Comparison of ENCODE assay signal across 1 cellular context in genomic region chr12:131253376-131254026, GRCh38.
TF ChIP-seq lines count a peak whose summit lies in the region.

No MANE protein-coding gene starts in this region.

TF ChIP-seq in K562, 482 proteins besides CTCF, POLR2A, EP300 and RAD21 (continued from another document):
- no peak for TF ChIP-seq POLR3A (IDR thresholded peaks at IDR 0.05; ENCODE audit: borderline replicate concordance, extremely low read depth, insufficient read depth, insufficient read length)
- TF ChIP-seq TAF7 (tag; IDR thresholded peaks at IDR 0.05) = no peak
- TF ChIP-seq DLX4 (CRISPR knock-in tag; IDR thresholded peaks at IDR 0.05) = no peak
- TF ChIP-seq L3MBTL2 (IDR thresholded peaks at IDR 0.05) = no peak
- TF ChIP-seq SPI1 (IDR thresholded peaks at IDR 0.05; ENCODE audit: borderline replicate concordance, low read depth, low read length) = peak; percentile 53; the same call in 1 of the 2 replicates
- TF ChIP-seq ZFP36 (IDR thresholded peaks at IDR 0.05; ENCODE audit: low read depth, low read length, partially characterized antibody) = peak; percentile 70
- no peak for TF ChIP-seq CBX8 (IDR thresholded peaks at IDR 0.05; ENCODE audit: borderline replicate concordance, extremely low read depth, low read depth, low read length, poor library complexity, severe bottlenecking)
- TF ChIP-seq ADNP (tag; IDR thresholded peaks at IDR 0.05) = peak; percentile 33; the same call in 1 of the 2 replicates
- no peak for TF ChIP-seq USF1 (CRISPR knock-in tag; IDR thresholded peaks at IDR 0.05)
- TF ChIP-seq NFIC (IDR thresholded peaks at IDR 0.05) = no peak
- no peak for TF ChIP-seq TEAD4 (IDR thresholded peaks at IDR 0.05; ENCODE audit: low read length)
- TF ChIP-seq TEAD4 (CRISPR knock-in tag; IDR thresholded peaks at IDR 0.05; ENCODE audit: borderline replicate concordance) = no peak
- no peak for TF ChIP-seq RNF2 (IDR thresholded peaks at IDR 0.05)
- no peak for TF ChIP-seq BRF2 (IDR thresholded peaks at IDR 0.05; ENCODE audit: borderline replicate concordance, insufficient read depth, insufficient read length)
- TF ChIP-seq ETV1 (tag; conservative IDR thresholded peaks at IDR 0.05; ENCODE audit: low read depth) = no peak
- TF ChIP-seq ZNF280B (CRISPR knock-in tag; IDR thresholded peaks at IDR 0.05) = no peak
- no peak for TF ChIP-seq YBX1 (IDR thresholded peaks at IDR 0.05)
- peak; percentile 57 for TF ChIP-seq HDAC2 (IDR thresholded peaks at IDR 0.05)
- TF ChIP-seq ZEB2 (IDR thresholded peaks at IDR 0.05) = no peak
- peak; percentile 95 for TF ChIP-seq RBM25 (IDR thresholded peaks at IDR 0.05; ENCODE audit: low read depth, low read length, severe bottlenecking)
- no peak for TF ChIP-seq MLLT1 (IDR thresholded peaks at IDR 0.05)
- TF ChIP-seq BCOR (IDR thresholded peaks at IDR 0.05) = peak; percentile 87
- no peak for TF ChIP-seq SMC3 (conservative IDR thresholded peaks at IDR 0.05; ENCODE audit: insufficient read depth, low read depth, low read length)
- TF ChIP-seq ZNF165 (CRISPR knock-in tag; IDR thresholded peaks at IDR 0.05; ENCODE audit: borderline replicate concordance) = no peak
- no peak for TF ChIP-seq PHF8 (IDR thresholded peaks at IDR 0.05; ENCODE audit: borderline replicate concordance, low read length)
- no peak for TF ChIP-seq NR2F6 (CRISPR knock-in tag; IDR thresholded peaks at IDR 0.05)
- TF ChIP-seq CCAR2 (IDR thresholded peaks at IDR 0.05; ENCODE audit: low read depth, low read length) = no peak
- no peak for TF ChIP-seq SRSF7 (optimal IDR thresholded peaks at IDR 0.05; ENCODE audit: low read depth, low read length)
- no peak for TF ChIP-seq HDGF (IDR thresholded peaks at IDR 0.05)
- TF ChIP-seq ZNF143 (CRISPR knock-in tag; IDR thresholded peaks at IDR 0.05) = no peak
- TF ChIP-seq FOSL1 (tag; conservative IDR thresholded peaks at IDR 0.05) = no peak
- TF ChIP-seq BRD9 (IDR thresholded peaks at IDR 0.05; ENCODE audit: low read depth, partially characterized antibody) = peak; percentile 61
- TF ChIP-seq RCOR1 (IDR thresholded peaks at IDR 0.05; ENCODE audit: borderline replicate concordance in 1 of 2, low read depth in 2 of 2, low read length in 2 of 2) = peak in 1 of 2 experiments; percentile 48; a peak in 1 of 4 replicates
- TF ChIP-seq KDM1A (IDR thresholded peaks at IDR 0.05) = peak; percentile 71 to 72; a peak in 3 of 4 replicates
- no peak for TF ChIP-seq ZNF57 (CRISPR knock-in tag; IDR thresholded peaks at IDR 0.05)
